ENCODE assay signal across 29 cellular contexts in the genomic region with DNA sequence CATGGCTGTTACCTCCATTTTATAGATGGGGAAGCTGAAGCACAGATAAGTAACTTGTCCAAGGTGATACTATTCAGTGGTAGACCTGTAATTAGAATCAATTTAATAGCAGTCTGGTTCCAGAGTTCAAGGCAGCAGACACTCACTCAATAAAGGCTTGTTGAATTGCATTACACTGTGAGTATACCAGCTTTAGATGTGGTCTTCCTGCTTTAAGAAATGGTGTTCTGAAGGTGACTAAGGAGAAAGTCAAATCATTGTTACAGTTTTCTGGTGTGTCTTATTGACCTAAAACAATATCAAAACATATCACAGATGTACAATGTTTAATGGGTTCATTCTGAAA.
DNase-seq lines count a peak whose midpoint lies in the region; ATAC-seq and TF ChIP-seq lines count a peak whose summit lies in the region.
"Had no signal": no experiment of that assay in that cellular context is flagged by ENCODE, and none has a peak within 500 bp of the region (broad histone marks: within the 10 kb centered on the region; RNA-seq: fewer than 3 reads in every experiment).

No MANE protein-coding gene starts in this region.

- no peaks in the 10 kb centered on the region for H3K36me3 Mint-ChIP-seq in natural killer cell treated with Interleukin-12 subunit alpha and Interleukin-12 subunit beta and Interleukin-15 and Interleukin-18, amount 100 ng/mL, for 72 hours
- no peaks in the 10 kb centered on the region for H3K36me3 Mint-ChIP-seq in natural killer cell
- no peaks in the 10 kb centered on the region for H3K36me3 Mint-ChIP-seq in activated CD4-positive, alpha-beta memory T cell treated with anti-CD3 and anti-CD28 coated beads for 36 hours
- no peaks in the 10 kb centered on the region for H3K36me3 Mint-ChIP-seq in stimulated activated effector memory CD8-positive, alpha-beta T cell treated with anti-CD3 and anti-CD28 coated beads, Interleukin-12 subunit alpha, Interleukin-12 subunit beta, amount 100 ng/mL, for 72 hours
- H3K36me3 Mint-ChIP-seq: brain; CD8-positive, alpha-beta T cell; mesothelial cell of epicardium; naive B cell had no signal

- no peaks in the 10 kb centered on the region for H3K9me3 ChIP-seq in esophagus squamous epithelium
- H3K9me3 ChIP-seq: BE2C, prostate gland, sigmoid colon, SJSA1 had no signal

- POLR2A ChIA-PET in activated CD4-positive, alpha-beta memory T cell treated with anti-CD3 and anti-CD28 coated beads for 36 hours (lab: Charles Lee) = interaction anchor here (0.5 kb wide), 1 partner anchor 564 kb away, joined by 4 read pairs; no protein-coding TSS in a partner anchor

- no peak overlapping the region for H3K4me3 ChIP-seq in esophagus squamous epithelium
- H3K4me3 ChIP-seq: dorsolateral prefrontal cortex, GM23248, prostate gland, sigmoid colon, SJSA1 had no signal

- no peaks in the 10 kb centered on the region for H3K36me3 ChIP-seq in esophagus squamous epithelium
- H3K36me3 ChIP-seq: BE2C, prostate gland, sigmoid colon, SJSA1 had no signal

- peaks cover 15 to 30% of the 10 kb centered on the region in 2 donors for H3K4me1 Mint-ChIP-seq in natural killer cell treated with Interleukin-12 subunit alpha and Interleukin-12 subunit beta and Interleukin-15 and Interleukin-18, amount 100 ng/mL, for 72 hours (ENCODE audit: low read depth in 2 of 2)
- no peaks in the 10 kb centered on the region for H3K4me1 Mint-ChIP-seq in natural killer cell
- H3K4me1 Mint-ChIP-seq in activated CD4-positive, alpha-beta memory T cell treated with anti-CD3 and anti-CD28 coated beads for 36 hours (ENCODE audit: low read depth) = peaks cover 32% of the 10 kb centered on the region
- H3K4me1 Mint-ChIP-seq in stimulated activated effector memory CD8-positive, alpha-beta T cell treated with anti-CD3 and anti-CD28 coated beads, Interleukin-12 subunit alpha, Interleukin-12 subunit beta, amount 100 ng/mL, for 72 hours = peaks cover 32% of the 10 kb centered on the region
- H3K4me1 Mint-ChIP-seq: brain, naive B cell had no signal

- peak overlapping the region; percentile 30 to 92 for H3K27ac Mint-ChIP-seq in natural killer cell treated with Interleukin-12 subunit alpha and Interleukin-12 subunit beta and Interleukin-15 and Interleukin-18, amount 100 ng/mL, for 72 hours
- H3K27ac Mint-ChIP-seq in natural killer cell = no peak overlapping the region
- peak overlapping the region; percentile 40 for H3K27ac Mint-ChIP-seq in activated CD4-positive, alpha-beta memory T cell treated with anti-CD3 and anti-CD28 coated beads for 36 hours
- H3K27ac Mint-ChIP-seq in stimulated activated effector memory CD8-positive, alpha-beta T cell treated with anti-CD3 and anti-CD28 coated beads, Interleukin-12 subunit alpha, Interleukin-12 subunit beta, amount 100 ng/mL, for 72 hours = peak overlapping the region; percentile 4
- H3K27ac Mint-ChIP-seq: brain; CD8-positive, alpha-beta T cell; mesothelial cell of epicardium had no signal

- intact Hi-C loops in natural killer cell (cut with micrococcal nuclease) = no loop called here
- intact Hi-C loops in activated CD4-positive, alpha-beta memory T cell treated with anti-CD3 and anti-CD28 coated beads for 36 hours (cut with micrococcal nuclease) = loop anchor here (2.0 to 10.0 kb wide), 5 partner anchors 31 to 521 kb away; no protein-coding TSS in a partner anchor
- intact Hi-C loops in esophagus squamous epithelium (cut with DNase I) = no loop called here

- no peak for TF ChIP-seq POLR2A in esophagus squamous epithelium (IDR thresholded peaks at IDR 0.05)

- peak overlapping the region; percentile 47 for H3K4me3 Mint-ChIP-seq in natural killer cell treated with Interleukin-12 subunit alpha and Interleukin-12 subunit beta and Interleukin-15 and Interleukin-18, amount 100 ng/mL, for 72 hours
- no peak overlapping the region for H3K4me3 Mint-ChIP-seq in natural killer cell
- H3K4me3 Mint-ChIP-seq in activated CD4-positive, alpha-beta memory T cell treated with anti-CD3 and anti-CD28 coated beads for 36 hours = no peak overlapping the region
- no peak overlapping the region for H3K4me3 Mint-ChIP-seq in stimulated activated effector memory CD8-positive, alpha-beta T cell treated with anti-CD3 and anti-CD28 coated beads, Interleukin-12 subunit alpha, Interleukin-12 subunit beta, amount 100 ng/mL, for 72 hours
- H3K4me3 Mint-ChIP-seq: activated T-cell treated with anti-CD3 and anti-CD28 coated beads, Interleukin-2, amount 50 U/mL, for 4 hours; brain; CD8-positive, alpha-beta T cell; mesothelial cell of epicardium; naive B cell had no signal

- H3K27me3 Mint-ChIP-seq in natural killer cell treated with Interleukin-12 subunit alpha and Interleukin-12 subunit beta and Interleukin-15 and Interleukin-18, amount 100 ng/mL, for 72 hours = peaks cover 0 to 3% of the 10 kb centered on the region in 2 donors
- H3K27me3 Mint-ChIP-seq in natural killer cell (ENCODE audit: low read depth in 2 of 2) = peaks cover 0 to 6% of the 10 kb centered on the region in 2 donors
- peaks cover 2% of the 10 kb centered on the region for H3K27me3 Mint-ChIP-seq in activated CD4-positive, alpha-beta memory T cell treated with anti-CD3 and anti-CD28 coated beads for 36 hours
- H3K27me3 Mint-ChIP-seq: brain had no signal

- H3K9me3 Mint-ChIP-seq in natural killer cell treated with Interleukin-12 subunit alpha and Interleukin-12 subunit beta and Interleukin-15 and Interleukin-18, amount 100 ng/mL, for 72 hours = peaks cover 3% of the 10 kb centered on the region
- H3K9me3 Mint-ChIP-seq in natural killer cell = no peaks in the 10 kb centered on the region
- no peaks in the 10 kb centered on the region for H3K9me3 Mint-ChIP-seq in activated CD4-positive, alpha-beta memory T cell treated with anti-CD3 and anti-CD28 coated beads for 36 hours
- H3K9me3 Mint-ChIP-seq in stimulated activated effector memory CD8-positive, alpha-beta T cell treated with anti-CD3 and anti-CD28 coated beads, Interleukin-12 subunit alpha, Interleukin-12 subunit beta, amount 100 ng/mL, for 72 hours = no peaks in the 10 kb centered on the region
- H3K9me3 Mint-ChIP-seq: activated T-cell treated with anti-CD3 and anti-CD28 coated beads, Interleukin-2, amount 50 U/mL, for 4 hours; brain; CD8-positive, alpha-beta T cell; mesothelial cell of epicardium; naive B cell had no signal

- no peaks in the 10 kb centered on the region for H3K27me3 ChIP-seq in esophagus squamous epithelium
- H3K27me3 ChIP-seq: BE2C, dorsolateral prefrontal cortex, sigmoid colon, SJSA1 had no signal

- CTCF ChIA-PET in activated CD4-positive, alpha-beta memory T cell treated with anti-CD3 and anti-CD28 coated beads for 36 hours (lab: Charles Lee) = interaction anchor here (1.2 kb wide), 1 partner anchor 246 kb away, joined by 5 read pairs; no protein-coding TSS in a partner anchor

- peaks cover 0 to 83% (median 19%) of the 10 kb centered on the region in 3 donors for H3K4me1 ChIP-seq in esophagus squamous epithelium
- H3K4me1 ChIP-seq: BE2C, prostate gland had no signal

- DNase-seq in natural killer cell treated with Interleukin-12 subunit alpha and Interleukin-12 subunit beta and Interleukin-15 and Interleukin-18, amount 100 ng/mL, for 72 hours (ENCODE audit: low spot score) = no peak
- no peak for DNase-seq in natural killer cell
- DNase-seq in activated CD4-positive, alpha-beta memory T cell treated with anti-CD3 and anti-CD28 coated beads for 36 hours = no peak
- DNase-seq in esophagus squamous epithelium (lab: John Stamatoyannopoulos, UW) = no peak
- no peak for DNase-seq in stimulated activated effector memory CD8-positive, alpha-beta T cell treated with anti-CD3 and anti-CD28 coated beads, Interleukin-12 subunit alpha, Interleukin-12 subunit beta, amount 100 ng/mL, for 72 hours (ENCODE audit: low spot score in 2 of 2)
- no peak for DNase-seq in hepatic stellate cell (ENCODE audit: low spot score)
- DNase-seq in NCI-H187 treated with DMSO at 0.1 percent for 48 hours (lab: John Stamatoyannopoulos, UW) = no peak
- DNase-seq: activated naive CD4-positive, alpha-beta T cell treated with Interleukin-2 at 50 U/mL for 16 hours; activated T-cell treated with anti-CD3 and anti-CD28 coated beads, Interleukin-2, amount 50 U/mL, for 4 hours; BE2C; CD8-positive, alpha-beta T cell; cerebellar nuclear complex; dorsolateral prefrontal cortex; glutamatergic neuron; left ventricle myocardium superior; naive B cell; NCI-H1048; NCI-H446 treated with DMSO at 0.1 percent for 48 hours; occipital lobe; RPMI8226; sigmoid colon; stimulated activated CD4-positive, alpha-beta T cell treated with anti-CD3 and anti-CD28 coated beads, Interleukin-4, amount 100 ng/mL, for 24 hours; substantia nigra had no signal

- TF ChIP-seq CTCF in natural killer cell (IDR thresholded peaks at IDR 0.05) (no peak), esophagus squamous epithelium (IDR thresholded peaks at IDR 0.05) (no peak)

- peak; percentile 45 to 51 for ATAC-seq in natural killer cell treated with Interleukin-12 subunit alpha and Interleukin-12 subunit beta and Interleukin-15 and Interleukin-18, amount 100 ng/mL, for 72 hours
- ATAC-seq in natural killer cell (no peak), GM18870 (IDR thresholded peaks at IDR 0.05; ENCODE audit: unreplicated experiment) (no peak)
- ATAC-seq in stimulated activated effector memory CD8-positive, alpha-beta T cell treated with anti-CD3 and anti-CD28 coated beads, Interleukin-12 subunit alpha, Interleukin-12 subunit beta, amount 100 ng/mL, for 72 hours = no peak
- ATAC-seq: CD8-positive, alpha-beta T cell; left ventricle myocardium superior had no signal

- peak overlapping the region; percentile 48 to 87 (median 81) for H3K27ac ChIP-seq in esophagus squamous epithelium
- H3K27ac ChIP-seq: dorsolateral prefrontal cortex, GM23248, prostate gland, sigmoid colon, SJSA1 had no signal

Comparison
In these comparisons a context has a peak if more than half of its experiments do, and no peak if none do; other contexts are left out.
1. ATAC-seq: peak in natural killer cell treated with Interleukin-12 subunit alpha and Interleukin-12 subunit beta and Interleukin-15 and Interleukin-18, amount 100 ng/mL, for 72 hours (2 of 2); none in natural killer cell (0 of 3), stimulated activated effector memory CD8-positive, alpha-beta T cell treated with anti-CD3 and anti-CD28 coated beads, Interleukin-12 subunit alpha, Interleukin-12 subunit beta, amount 100 ng/mL, for 72 hours (single experiment) and GM18870 (single experiment).
2. H3K27ac Mint-ChIP-seq: peak in natural killer cell treated with Interleukin-12 subunit alpha and Interleukin-12 subunit beta and Interleukin-15 and Interleukin-18, amount 100 ng/mL, for 72 hours (2 of 2), activated CD4-positive, alpha-beta memory T cell treated with anti-CD3 and anti-CD28 coated beads for 36 hours (single experiment) and stimulated activated effector memory CD8-positive, alpha-beta T cell treated with anti-CD3 and anti-CD28 coated beads, Interleukin-12 subunit alpha, Interleukin-12 subunit beta, amount 100 ng/mL, for 72 hours (single experiment); none in natural killer cell (0 of 2).